25 cellular contexts compared by ENCODE assay signal in genomic region chr19:41690801-41691065, GRCh38. TPM values are rescaled to one million over a fixed set of nuclear protein-coding genes. Genes with fewer than 3 reads are reported as not detected.
"Had no signal": no experiment of that assay in that cellular context is flagged by ENCODE, and none has a peak within 500 bp of the region (broad histone marks: within the 10 kb centered on the region; RNA-seq: fewer than 3 reads in every experiment).

No MANE protein-coding gene starts in this region.

- H3K36me3 Mint-ChIP-seq: stimulated activated effector memory CD8-positive, alpha-beta T cell treated with anti-CD3 and anti-CD28 coated beads, Interleukin-12 subunit alpha, Interleukin-12 subunit beta, amount 100 ng/mL, for 72 hours had no signal

- H3K9me3 ChIP-seq: pancreas, prostate gland, suprapubic skin, upper lobe of left lung had no signal

- H3K9me3 Mint-ChIP-seq: stimulated activated effector memory CD8-positive, alpha-beta T cell treated with anti-CD3 and anti-CD28 coated beads, Interleukin-12 subunit alpha, Interleukin-12 subunit beta, amount 100 ng/mL, for 72 hours had no signal

- ATAC-seq: heart right ventricle; left cardiac atrium; naive thymus-derived CD8-positive, alpha-beta T cell; right cardiac atrium had no signal

- H3K4me3 ChIP-seq: heart right ventricle, hepatocyte, left lung, lower lobe of right lung, pancreas, prostate gland, sigmoid colon, spleen, suprapubic skin, tibial nerve, upper lobe of left lung had no signal

- DNase-seq: heart right ventricle, kidney glomerular epithelial cell, left cardiac atrium, left lung, lower lobe of right lung, mammary epithelial cell, mesenchymal stem cell, nucleus accumbens, posterior cingulate gyrus, right cardiac atrium, sigmoid colon, spleen had no signal

- H3K4me3 Mint-ChIP-seq: nephron; neural crest cell; stimulated activated effector memory CD8-positive, alpha-beta T cell treated with anti-CD3 and anti-CD28 coated beads, Interleukin-12 subunit alpha, Interleukin-12 subunit beta, amount 100 ng/mL, for 72 hours; stimulated activated naive CD8-positive, alpha-beta T cell treated with anti-CD3 and anti-CD28 coated beads, Interleukin-15, Interleukin-2, amounts not matched to agents 100 ng/mL and 50 ng/mL, for 24 hours had no signal

- H3K27ac ChIP-seq: heart right ventricle, hepatocyte, left lung, lower lobe of right lung, pancreas, prostate gland, sigmoid colon, spleen, suprapubic skin, tibial nerve, upper lobe of left lung had no signal

- H3K4me1 ChIP-seq: heart right ventricle, left lung, lower lobe of right lung, pancreas, prostate gland, sigmoid colon, spleen, suprapubic skin, tibial nerve, upper lobe of left lung had no signal

- H3K36me3 ChIP-seq: heart right ventricle, left lung, lower lobe of right lung, pancreas, prostate gland, sigmoid colon, spleen, suprapubic skin, tibial nerve, upper lobe of left lung had no signal

- H3K27ac Mint-ChIP-seq: nephron; stimulated activated effector memory CD8-positive, alpha-beta T cell treated with anti-CD3 and anti-CD28 coated beads, Interleukin-12 subunit alpha, Interleukin-12 subunit beta, amount 100 ng/mL, for 72 hours; stimulated activated naive CD8-positive, alpha-beta T cell treated with anti-CD3 and anti-CD28 coated beads, Interleukin-15, Interleukin-2, amounts not matched to agents 100 ng/mL and 50 ng/mL, for 24 hours had no signal

- H3K27me3 ChIP-seq: hepatocyte, pancreas, tibial nerve, upper lobe of left lung had no signal

- H3K4me1 Mint-ChIP-seq: nephron, neural crest cell had no signal

RNA-seq across cellular contexts. Expression of gene CEACAM7, which starts 2.7 kb away (rescaled TPM):
- total RNA-seq: heart right ventricle; left cardiac atrium; liver; lower lobe of right lung; mammary epithelial cell; naive thymus-derived CD8-positive, alpha-beta T cell; neural crest cell; osteoblast; prostate gland; right cardiac atrium; spleen; tibial nerve had no signal

RNA-seq across cellular contexts. Expression of gene CEACAM5, which starts 17.7 kb away (rescaled TPM):
- total RNA-seq: heart right ventricle; left cardiac atrium; liver; mammary epithelial cell; naive thymus-derived CD8-positive, alpha-beta T cell; neural crest cell; osteoblast; right cardiac atrium; tibial nerve had no signal
